ENCODE assay signal across 8 cellular contexts in genomic region chr6:3260296-3260695, GRCh38. TPM values are rescaled to one million over a fixed set of nuclear protein-coding genes. Genes with fewer than 3 reads are reported as not detected.
DNase-seq lines count a peak whose midpoint lies in the region; ATAC-seq and TF ChIP-seq lines count a peak whose summit lies in the region.

No MANE protein-coding gene starts in this region.

- H4K20me1 ChIP-seq in OCI-LY3 (ENCODE audit: insufficient read depth, low read length): no peaks in the 10 kb centered on the region; the same call in 1 of the 2 replicates

- H3K9me3 ChIP-seq in OCI-LY3 (ENCODE audit: insufficient read depth, low read length) (no peaks in the 10 kb centered on the region), duodenal mucosa (ENCODE audit: control insufficient read depth in 1 of 2, low read length in 2 of 2) (no peaks in the 10 kb centered on the region), ovary (no peaks in the 10 kb centered on the region), testis (no peaks in the 10 kb centered on the region)

- H3K27ac ChIP-seq in OCI-LY3 (ENCODE audit: low read length) (no peak overlapping the region), duodenal mucosa (ENCODE audit: low read depth, low read length) (no peak overlapping the region), ovary (no peak overlapping the region), testis (no peak overlapping the region)

- H3K4me2 ChIP-seq in OCI-LY3 (ENCODE audit: low read length): peak overlapping the region; percentile 9; the same call in 1 of the 2 replicates

- 79 to 83% (median 79%) methylated on average over 14 of the region's 14 CpGs for WGBS in ovary, 3 donors
- WGBS in testis, 2 donors: 64 to 78% methylated on average over 14 of the region's 14 CpGs

- H3K9ac ChIP-seq in OCI-LY3 (ENCODE audit: low read length): no peak overlapping the region
- H3K9ac ChIP-seq in duodenal mucosa (ENCODE audit: low read depth in 1 of 2, low read length in 2 of 2): no peak overlapping the region

- no peak for TF ChIP-seq EP300 in ovary (IDR thresholded peaks at IDR 0.05)

- H3K36me3 ChIP-seq in OCI-LY3 (replicated peaks; ENCODE audit: low read depth, low read length) (peaks cover 10% of the 10 kb centered on the region), duodenal mucosa (ENCODE audit: control insufficient read depth in 1 of 2, insufficient read depth in 2 of 2, low read length in 2 of 2) (peaks cover 0 to 23% of the 10 kb centered on the region in 2 donors), ovary (no peaks in the 10 kb centered on the region), testis (ENCODE audit: low read depth, missing control alignments) (no peaks in the 10 kb centered on the region)

- peak; percentile 52 for DNase-seq in NCI-H82 (lab: John Stamatoyannopoulos, UW)
- DNase-seq in NCI-H82 treated with DMSO at 0.1 percent for 48 hours (lab: John Stamatoyannopoulos, UW; ENCODE audit: unreplicated experiment): no peak
- DNase-seq in ovary: no peak
- no peak for DNase-seq in testis
- DNase-seq in NCI-H524 (lab: John Stamatoyannopoulos, UW): no peak

- TF ChIP-seq CTCF in OCI-LY3 (IDR thresholded peaks at IDR 0.05; ENCODE audit: low read depth, low read length) (no peak), ovary (IDR thresholded peaks at IDR 0.05) (no peak), testis (IDR thresholded peaks at IDR 0.05) (no peak)

- H3K4me1 ChIP-seq in OCI-LY3 (ENCODE audit: low read length) (peaks cover 10% of the 10 kb centered on the region), duodenal mucosa (ENCODE audit: control insufficient read depth in 1 of 2, insufficient read depth in 2 of 2, low read length in 2 of 2) (peaks cover 6 to 32% of the 10 kb centered on the region in 2 donors), ovary (ENCODE audit: insufficient read depth) (peaks cover 14% of the 10 kb centered on the region), testis (peaks cover 27% of the 10 kb centered on the region)

- no peak for TF ChIP-seq POLR2A in ovary (IDR thresholded peaks at IDR 0.05)
- TF ChIP-seq POLR2A in testis (IDR thresholded peaks at IDR 0.05): no peak

- no peak overlapping the region for H2AFZ ChIP-seq in OCI-LY3 (ENCODE audit: low read depth, low read length)

- no peaks in the 10 kb centered on the region for H3K27me3 ChIP-seq in OCI-LY3 (ENCODE audit: low read depth, low read length)
- H3K27me3 ChIP-seq in duodenal mucosa (ENCODE audit: control insufficient read depth in 1 of 2, insufficient read depth in 2 of 2, low read length in 2 of 2): no peaks in the 10 kb centered on the region
- no peaks in the 10 kb centered on the region for H3K27me3 ChIP-seq in ovary
- H3K27me3 ChIP-seq in testis: no peaks in the 10 kb centered on the region

- no peak for ATAC-seq in GM21423 (IDR thresholded peaks at IDR 0.05; ENCODE audit: unreplicated experiment)

- H3K4me3 ChIP-seq in OCI-LY3 (ENCODE audit: low read length) (no peak overlapping the region), duodenal mucosa (ENCODE audit: low read depth in 1 of 2, low read length in 2 of 2) (peak overlapping the region; percentile 22 to 36), ovary (peak overlapping the region; percentile 58), testis (no peak overlapping the region)

- intact Hi-C loops in ovary (cut with DNase I): no loop called here
- intact Hi-C loops in testis (cut with DNase I; ENCODE audit: low total_unique reads): no loop called here

- peaks cover 65% of the 10 kb centered on the region for H3K79me2 ChIP-seq in OCI-LY3 (ENCODE audit: low read length)

RNA-seq across cellular contexts. Expression of gene PSMG4, which starts 1.5 kb away (rescaled TPM):
- total RNA-seq in ovary (10 to 100 TPM; 13.9 to 24.3 (median 22.7) TPM), testis (10 to 100 TPM; 42.4 to 46.1 TPM)
- polyA plus RNA-seq in ovary (10 to 100 TPM in 1 of 2 donors, 1 to 10 TPM in 1; 8.5 to 34.8 TPM), testis (ENCODE audit: insufficient read depth, low read depth, low replicate concordance) (23.1 TPM)

RNA-seq across cellular contexts. Expression of gene TUBB2B, which starts 32.8 kb away (rescaled TPM):
- total RNA-seq in ovary: 1 to 10 TPM in 5 of 7 donors, under 1 TPM in 2; 0.73 to 3.6 (median 1.7) TPM
- polyA plus RNA-seq in ovary: under 1 TPM; 0.67 to 0.81 TPM
- total RNA-seq in testis: 1 to 10 TPM; 1.6 to 2.2 TPM
- polyA plus RNA-seq in testis (ENCODE audit: insufficient read depth, low read depth, low replicate concordance): 3.6 TPM

Comparison
In these comparisons a context has a peak if more than half of its experiments do, and no peak if none do; other contexts are left out.
1. H3K4me3 ChIP-seq: peak in duodenal mucosa (2 of 2) and ovary (single experiment); none in OCI-LY3 (single experiment) and testis (0 of 2).